In genomic region chr15:31308185-31308639, GRCh38 we compare ENCODE assay signal across 12 cellular contexts. TPM values are rescaled to one million over a fixed set of nuclear protein-coding genes. Genes with fewer than 3 reads are reported as not detected.
A peak's percentile ranks its signal among the peaks of the same experiment; 100 is the strongest.
DNase-seq lines count a peak whose midpoint lies in the region; ATAC-seq and TF ChIP-seq lines count a peak whose summit lies in the region.
"Had no signal": no experiment of that assay in that cellular context is flagged by ENCODE, and none has a peak within 500 bp of the region (broad histone marks: within the 10 kb centered on the region; RNA-seq: fewer than 3 reads in every experiment).

No MANE protein-coding gene starts in this region.

- CTCF ChIA-PET in HEK293 (lab: Yijun Ruan, JAX) (interaction anchor here (0.5 kb wide), 1 partner anchor 126 kb away, joined by 3 read pairs; no protein-coding TSS in a partner anchor), WTC11 (lab: Charles Lee) (interaction anchor here (0.9 to 2.9 kb wide), 7 partner anchors 9 to 127 kb away, joined by 3 to 11 read pairs (median 4); partner anchors contain the start of gene KLF13)

- H3K27ac ChIP-seq in HEK293 (ENCODE audit: extremely low read depth, low read depth, low read length): no peak overlapping the region
- H3K27ac ChIP-seq: sigmoid colon, VCaP had no signal

- no peaks in the 10 kb centered on the region for H3K36me3 ChIP-seq in HEK293 (ENCODE audit: control insufficient read depth in 2 of 2, insufficient read depth in 1 of 2, low read length in 2 of 2)
- H3K36me3 ChIP-seq: sigmoid colon had no signal

- H3K36me3 Mint-ChIP-seq in WTC11 (no peaks in the 10 kb centered on the region), progenitor cell of endocrine pancreas (ENCODE audit: insufficient read depth) (no peaks in the 10 kb centered on the region), nephron progenitor cell (ENCODE audit: low read depth) (no peaks in the 10 kb centered on the region)
- H3K36me3 Mint-ChIP-seq in activated T-helper 17 cell treated with anti-CD3 and anti-CD28 coated beads, Interleukin-2, amount 50 U/mL, for 72 hours (ENCODE audit: low read depth): no peaks in the 10 kb centered on the region

- DNase-seq in NCI-H2227 (lab: John Stamatoyannopoulos, UW; ENCODE audit: unreplicated experiment): peak; percentile 24
- DNase-seq in NCI-H2227 treated with DMSO at 0.1 percent for 48 hours (lab: John Stamatoyannopoulos, UW): no peak
- DNase-seq in WTC11 (ENCODE audit: low spot score): peak; percentile 43
- peak; percentile 8 for DNase-seq in progenitor cell of endocrine pancreas (ENCODE audit: low spot score, unreplicated experiment)
- DNase-seq in 8988T: no peak
- DNase-seq in nephron progenitor cell: no peak
- DNase-seq: H9, kidney, sigmoid colon had no signal

- H3K4me1 ChIP-seq in HEK293 (ENCODE audit: control insufficient read depth, insufficient read depth, low read length): no peaks in the 10 kb centered on the region; the same call in 1 of the 2 replicates
- H3K4me1 ChIP-seq: sigmoid colon had no signal

- H3K27me3 Mint-ChIP-seq in WTC11 (ENCODE audit: low read depth): peaks cover 5% of the 10 kb centered on the region
- H3K27me3 Mint-ChIP-seq in progenitor cell of endocrine pancreas: peaks cover 34% of the 10 kb centered on the region
- H3K27me3 Mint-ChIP-seq in activated T-helper 17 cell treated with anti-CD3 and anti-CD28 coated beads, Interleukin-2, amount 50 U/mL, for 72 hours: no peaks in the 10 kb centered on the region
- H3K27me3 Mint-ChIP-seq in nephron progenitor cell (ENCODE audit: low read depth, poor library complexity): peaks cover 47% of the 10 kb centered on the region

- no peaks in the 10 kb centered on the region for H3K9me3 ChIP-seq in HEK293 (ENCODE audit: control insufficient read depth, insufficient read depth, low read depth, low read length)

- H3K4me3 ChIP-seq in HEK293 (ENCODE audit: low read depth, low read length): no peak overlapping the region
- H3K4me3 ChIP-seq: sigmoid colon had no signal

- ATAC-seq in WTC11: no peak
- no peak for ATAC-seq in activated T-helper 17 cell treated with anti-CD3 and anti-CD28 coated beads, Interleukin-2, amount 50 U/mL, for 72 hours (replicated peaks)

- peaks cover 3% of the 10 kb centered on the region; the same call in 1 of the 2 replicates for H3K9me3 Mint-ChIP-seq in WTC11
- H3K9me3 Mint-ChIP-seq in progenitor cell of endocrine pancreas (ENCODE audit: low read depth): no peaks in the 10 kb centered on the region
- H3K9me3 Mint-ChIP-seq in activated T-helper 17 cell treated with anti-CD3 and anti-CD28 coated beads, Interleukin-2, amount 50 U/mL, for 72 hours: no peaks in the 10 kb centered on the region
- H3K9me3 Mint-ChIP-seq in nephron progenitor cell: peaks cover 4% of the 10 kb centered on the region

- TF ChIP-seq CTCF in HEK293 (tag by site-specific recombination; IDR thresholded peaks at IDR 0.05): no peak
- TF ChIP-seq CTCF in WTC11 (IDR thresholded peaks at IDR 0.05): no peak
- no peak for TF ChIP-seq CTCF in progenitor cell of endocrine pancreas (IDR thresholded peaks at IDR 0.05; ENCODE audit: unreplicated experiment)
- no peak for TF ChIP-seq CTCF in nephron progenitor cell (IDR thresholded peaks at IDR 0.05)

- H3K4me1 Mint-ChIP-seq in WTC11 (peaks cover 60% of the 10 kb centered on the region), progenitor cell of endocrine pancreas (ENCODE audit: low read depth) (peaks cover 8% of the 10 kb centered on the region), nephron progenitor cell (peaks cover 41% of the 10 kb centered on the region)
- peaks cover 8% of the 10 kb centered on the region for H3K4me1 Mint-ChIP-seq in activated T-helper 17 cell treated with anti-CD3 and anti-CD28 coated beads, Interleukin-2, amount 50 U/mL, for 72 hours

- H3K4me3 Mint-ChIP-seq in WTC11 (peak overlapping the region; percentile 20), progenitor cell of endocrine pancreas (ENCODE audit: low read depth) (no peak overlapping the region), nephron progenitor cell (no peak overlapping the region)
- H3K4me3 Mint-ChIP-seq in activated T-helper 17 cell treated with anti-CD3 and anti-CD28 coated beads, Interleukin-2, amount 50 U/mL, for 72 hours: no peak overlapping the region

- POLR2A ChIA-PET in HEK293 (lab: Yijun Ruan, JAX) (no interaction called here), WTC11 (lab: Charles Lee) (interaction anchor here (1.3 kb wide), 1 partner anchor 18 kb away, joined by 7 read pairs; the partner anchor contains the start of gene KLF13)

- H3K27ac Mint-ChIP-seq in WTC11: peak overlapping the region; percentile 74; the same call in 1 of the 2 replicates
- no peak overlapping the region for H3K27ac Mint-ChIP-seq in progenitor cell of endocrine pancreas
- H3K27ac Mint-ChIP-seq in activated T-helper 17 cell treated with anti-CD3 and anti-CD28 coated beads, Interleukin-2, amount 50 U/mL, for 72 hours: no peak overlapping the region
- no peak overlapping the region for H3K27ac Mint-ChIP-seq in nephron progenitor cell

TF ChIP-seq in HEK293, 187 proteins besides CTCF, POLR2A, EP300 and RAD21:
- peak; percentile 86 for TF ChIP-seq ZNF223 (tag by site-specific recombination; IDR thresholded peaks at IDR 0.05)
- peak; percentile 97 for TF ChIP-seq GLIS1 (tag by site-specific recombination; IDR thresholded peaks at IDR 0.05)
- TF ChIP-seq ZNF202 (tag by site-specific recombination; IDR thresholded peaks at IDR 0.05; ENCODE audit: borderline replicate concordance): no peak
- peak; percentile 94 for TF ChIP-seq ZIC2 (tag by site-specific recombination; IDR thresholded peaks at IDR 0.05)
- no peak for TF ChIP-seq ZBTB7A (tag by site-specific recombination; IDR thresholded peaks at IDR 0.05; ENCODE audit: low read depth)
- TF ChIP-seq KLF8 (tag by site-specific recombination; IDR thresholded peaks at IDR 0.05): no peak

TF ChIP-seq in WTC11, 78 proteins besides CTCF, POLR2A, EP300 and RAD21:
- no peak for TF ChIP-seq ZNF425 (CRISPR knock-in tag; conservative IDR thresholded peaks at IDR 0.05)
- TF ChIP-seq ERG (CRISPR knock-in tag; IDR thresholded peaks at IDR 0.05): no peak
- TF ChIP-seq SOX15 (CRISPR knock-in tag; IDR thresholded peaks at IDR 0.05): no peak

RNA-seq across cellular contexts. Expression of gene KLF13, which starts 18.4 kb away (rescaled TPM):
- total RNA-seq in WTC11 (2021): 36.9 to 38.1 TPM (median 37.2 TPM) in 3 replicates
- 26.9 and 34.0 TPM in 2 replicates for total RNA-seq in progenitor cell of endocrine pancreas
- total RNA-seq in activated T-helper 17 cell treated with anti-CD3 and anti-CD28 coated beads, Interleukin-2, amount 50 U/mL, for 72 hours: 100 to 1,000 TPM; 101 to 119 TPM

Comparison
In these comparisons a context has a peak if more than half of its experiments do, and no peak if none do; other contexts are left out.
1. DNase-seq: peak in NCI-H2227 (single experiment), WTC11 (single experiment) and progenitor cell of endocrine pancreas (single experiment); none in NCI-H2227 treated with DMSO at 0.1 percent for 48 hours (single experiment), 8988T (single experiment) and nephron progenitor cell (single experiment).